Comparison of ENCODE assay signal across 21 cellular contexts in genomic region chr6:34190504-34191122, GRCh38. TPM values are rescaled to one million over a fixed set of nuclear protein-coding genes. Genes with fewer than 3 reads are reported as not detected.
A peak's percentile ranks its signal among the peaks of the same experiment; 100 is the strongest.
DNase-seq lines count a peak whose midpoint lies in the region; ATAC-seq, FAIRE-seq and TF ChIP-seq lines count a peak whose summit lies in the region.
"Had no signal": no experiment of that assay in that cellular context is flagged by ENCODE, and none has a peak within 500 bp of the region (broad histone marks: within the 10 kb centered on the region; RNA-seq: fewer than 3 reads in every experiment).

No MANE protein-coding gene starts in this region.

- dilution Hi-C loops in keratinocyte (cut with MboI; ENCODE audit: extremely low pct_ligation_motif_present, low sequenced_read_pairs), result no loop called here

- no peaks in the 10 kb centered on the region for H3K9me3 ChIP-seq in HepG2 (ENCODE audit: low read length)
- no peaks in the 10 kb centered on the region for H3K9me3 ChIP-seq in right lobe of liver
- H3K9me3 ChIP-seq in keratinocyte (ENCODE audit: control insufficient read depth, low read depth, low read length), result no peaks in the 10 kb centered on the region
- no peaks in the 10 kb centered on the region for H3K9me3 ChIP-seq in lower lobe of right lung
- H3K9me3 ChIP-seq: colonic mucosa, tibial nerve had no signal

- 27% methylated on average over 7 of the region's 14 CpGs for WGBS in HepG2 (ENCODE audit: low lambda C conversion rate)
- 72% methylated on average over 5 of the region's 14 CpGs for WGBS in right lobe of liver (ENCODE audit: insufficient coverage, low coverage, low lambda C conversion rate, missing lambda C conversion rate)

- H3K4me3 Mint-ChIP-seq in WTC11, result no peak overlapping the region
- H3K4me3 Mint-ChIP-seq in MCF 10A (ENCODE audit: unreplicated experiment), result no peak overlapping the region
- H3K4me3 Mint-ChIP-seq: activated naive CD4-positive, alpha-beta T cell treated with anti-CD3 and anti-CD28 coated beads, Interleukin-2, amount 50 U/mL, for 24 hours; activated T-cell treated with anti-CD3 and anti-CD28 coated beads, Interleukin-2, amount 50 U/mL, for 24 hours; neural crest cell had no signal

- DNase-seq in HepG2 (ENCODE audit: low spot score), result no peak
- DNase-seq in right lobe of liver, result no peak
- DNase-seq in WTC11 (ENCODE audit: low spot score), result no peak
- no peak for DNase-seq in keratinocyte (ENCODE audit: low read depth, low spot score)
- no peak for DNase-seq in lower lobe of right lung
- no peak for DNase-seq in MCF 10A (ENCODE audit: unreplicated experiment)
- DNase-seq in RPMI8226, result no peak
- DNase-seq: colonic mucosa, NCI-H1105, NCI-H748 treated with DMSO at 0.1 percent for 48 hours had no signal

- peaks cover 9% of the 10 kb centered on the region; the same call in 1 of the 2 replicates for H3K4me1 ChIP-seq in HepG2 (ENCODE audit: insufficient read depth, low read length)
- H3K4me1 ChIP-seq in right lobe of liver, result no peaks in the 10 kb centered on the region
- no peaks in the 10 kb centered on the region for H3K4me1 ChIP-seq in keratinocyte (ENCODE audit: control insufficient read depth, extremely low read depth, insufficient read depth, low read length)
- no peaks in the 10 kb centered on the region for H3K4me1 ChIP-seq in lower lobe of right lung
- H3K4me1 ChIP-seq: colonic mucosa, tibial nerve had no signal

- no peak overlapping the region for H3K4me2 ChIP-seq in HepG2 (ENCODE audit: low read depth, low read length)
- no peak overlapping the region for H3K4me2 ChIP-seq in keratinocyte (ENCODE audit: control insufficient read depth, extremely low read depth, insufficient read depth, low read depth, low read length)
- H3K4me2 ChIP-seq: hepatocyte, KMS-11 had no signal

- intact Hi-C loops in HepG2 (cut with micrococcal nuclease; ENCODE audit: unreplicated experiment), result no loop called here
- intact Hi-C loops in right lobe of liver (cut with DNase I), result loop anchor here in 1 of 2 donors (10.0 kb wide), 1 partner anchor 224 kb away; no protein-coding TSS in a partner anchor
- intact Hi-C loops in lower lobe of right lung (cut with DNase I), result no loop called here
- intact Hi-C loops in MCF 10A (cut with micrococcal nuclease), result no loop called here

- no peak overlapping the region for H3K27ac ChIP-seq in HepG2 (ENCODE audit: extremely low read length, insufficient read depth, low read length)
- H3K27ac ChIP-seq in right lobe of liver, result no peak overlapping the region
- H3K27ac ChIP-seq in keratinocyte (ENCODE audit: control insufficient read depth, insufficient read depth, low read length), result no peak overlapping the region
- H3K27ac ChIP-seq in lower lobe of right lung, result no peak overlapping the region
- H3K27ac ChIP-seq: colonic mucosa, hepatocyte, KMS-11, tibial nerve had no signal

- H3K36me3 ChIP-seq in HepG2 (replicated peaks in 1 of 2; ENCODE audit: control insufficient read depth in 1 of 2, insufficient read depth in 2 of 2, low read length in 2 of 2), result no peaks in the 10 kb centered on the region
- no peaks in the 10 kb centered on the region for H3K36me3 ChIP-seq in right lobe of liver
- H3K36me3 ChIP-seq in keratinocyte (ENCODE audit: control insufficient read depth in 2 of 2, extremely low read depth in 1 of 2, insufficient read depth in 2 of 2, low read length in 2 of 2), result no peaks in the 10 kb centered on the region
- no peaks in the 10 kb centered on the region for H3K36me3 ChIP-seq in lower lobe of right lung
- H3K36me3 ChIP-seq: colonic mucosa, tibial nerve had no signal

- no peak for TF ChIP-seq EP300 in HepG2 (IDR thresholded peaks at IDR 0.05; ENCODE audit: low read depth in 2 of 2, low read length in 2 of 2)
- TF ChIP-seq EP300 in HepG2 (CRISPR knock-in tag; IDR thresholded peaks at IDR 0.05; ENCODE audit: borderline replicate concordance), result no peak

- in situ Hi-C loops in HepG2 (cut with HindIII; ENCODE audit: extremely low pct_ligation_motif_present, low pct_unique_long_range_greater_than_20kb), result no loop called here

- H3K27me3 Mint-ChIP-seq in WTC11 (ENCODE audit: low read depth) (peaks cover 4% of the 10 kb centered on the region), MCF 10A (ENCODE audit: insufficient read depth, unreplicated experiment) (no peaks in the 10 kb centered on the region)
- H3K27me3 Mint-ChIP-seq: activated naive CD4-positive, alpha-beta T cell treated with anti-CD3 and anti-CD28 coated beads, Interleukin-2, amount 50 U/mL, for 24 hours; activated T-cell treated with anti-CD3 and anti-CD28 coated beads, Interleukin-2, amount 50 U/mL, for 24 hours had no signal

- BruUV-seq in HepG2 (replicated peaks; lab: Mats Ljungman, UMichigan) (no TSS peak), MCF 10A (replicated peaks; lab: Mats Ljungman, UMichigan) (no TSS peak)

- no peak overlapping the region for H3K9ac ChIP-seq in HepG2 (ENCODE audit: insufficient read depth, low read depth, low read length)
- no peak overlapping the region for H3K9ac ChIP-seq in keratinocyte (ENCODE audit: control insufficient read depth, extremely low read depth, insufficient read depth, low read length)
- H3K9ac ChIP-seq: KMS-11 had no signal

- CTCF ChIA-PET in HepG2 (lab: Yijun Ruan, JAX; ENCODE audit: low intra/inter-chr PET ratio, low total read pairs) (no interaction called here), WTC11 (lab: Charles Lee) (interaction anchor here (0.6 to 3.4 kb wide), 7 partner anchors 27 to 225 kb away, joined by 3 to 19 read pairs (median 3); partner anchors contain the start of gene SMIM29), MCF 10A (lab: Yijun Ruan, JAX) (interaction anchor here (0.5 to 2.1 kb wide), 3 partner anchors 11 to 27 kb away, joined by 3 to 8 read pairs (median 4); no protein-coding TSS in a partner anchor)

- TF ChIP-seq CTCF in HepG2 (CRISPR knock-in tag; IDR thresholded peaks at IDR 0.05), result peak; percentile 48
- TF ChIP-seq CTCF in right lobe of liver (IDR thresholded peaks at IDR 0.05), result no peak
- no peak for TF ChIP-seq CTCF in WTC11 (IDR thresholded peaks at IDR 0.05)
- peak in 2 of 3 experiments; percentile 28 to 30 for TF ChIP-seq CTCF in keratinocyte (optimal IDR thresholded peaks at IDR 0.05 in 1 of 3, IDR thresholded peaks at IDR 0.05 in 1 of 3, conservative IDR thresholded peaks at IDR 0.05 in 1 of 3; ENCODE audit: extremely low read depth in 1 of 3, insufficient read depth in 2 of 3, low read length in 3 of 3)
- TF ChIP-seq CTCF in lower lobe of right lung (IDR thresholded peaks at IDR 0.05), result no peak
- no peak for TF ChIP-seq CTCF in MCF 10A (IDR thresholded peaks at IDR 0.05; ENCODE audit: unreplicated experiment)

- FAIRE-seq in HepG2 (lab: Jason Lieb, UNC), result no peak
- no peak for FAIRE-seq in keratinocyte (lab: Jason Lieb, UNC)
- FAIRE-seq: astrocyte, H54, RCC 7860 had no signal

- H3K4me3 ChIP-seq in HepG2 (replicated peaks in 1 of 3; ENCODE audit: insufficient read depth in 1 of 3, low read depth in 2 of 3, low read length in 3 of 3) (no peak overlapping the region), right lobe of liver (no peak overlapping the region), keratinocyte (ENCODE audit: control insufficient read depth in 2 of 3, extremely low read depth in 1 of 3, insufficient read depth in 2 of 3, low read depth in 1 of 3, low read length in 3 of 3) (no peak overlapping the region), lower lobe of right lung (no peak overlapping the region)
- H3K4me3 ChIP-seq: colonic mucosa, hepatocyte, tibial nerve had no signal

- POLR2A ChIA-PET in HepG2 (lab: Yijun Ruan, JAX) (no interaction called here), WTC11 (lab: Charles Lee) (interaction anchor here (0.5 kb wide), 1 partner anchor 161 kb away, joined by 6 read pairs; no protein-coding TSS in a partner anchor), MCF 10A (lab: Yijun Ruan, JAX) (interaction anchor here (0.6 kb wide), 1 partner anchor 224 kb away, joined by 4 read pairs; no protein-coding TSS in a partner anchor)

- no peak for TF ChIP-seq RAD21 in HepG2 (CRISPR knock-in tag; IDR thresholded peaks at IDR 0.05)

- peaks cover 4 to 17% of the 10 kb centered on the region in 2 experiments; a peak in 4 of 5 replicates for H3K27me3 ChIP-seq in HepG2 (ENCODE audit: control insufficient read depth in 1 of 2, insufficient read depth in 2 of 2, low read length in 2 of 2)
- no peaks in the 10 kb centered on the region for H3K27me3 ChIP-seq in right lobe of liver
- H3K27me3 ChIP-seq in keratinocyte (ENCODE audit: control insufficient read depth, extremely low read depth, insufficient read depth, low read length), result no peaks in the 10 kb centered on the region
- H3K27me3 ChIP-seq in lower lobe of right lung (ENCODE audit: low read depth), result no peaks in the 10 kb centered on the region
- H3K27me3 ChIP-seq: colonic mucosa, hepatocyte, tibial nerve had no signal

- H2AFZ ChIP-seq in HepG2 (ENCODE audit: low read length) (no peak overlapping the region), keratinocyte (ENCODE audit: control insufficient read depth, low read length) (no peak overlapping the region)
- H2AFZ ChIP-seq: hepatocyte had no signal

- H3K79me2 ChIP-seq in HepG2 (ENCODE audit: insufficient read depth, low read length) (no peaks in the 10 kb centered on the region), keratinocyte (ENCODE audit: control insufficient read depth, insufficient read depth, low read length) (no peaks in the 10 kb centered on the region)
- H3K79me2 ChIP-seq: hepatocyte had no signal

- ATAC-seq in HepG2, result peak; percentile 68
- no peak for ATAC-seq in right lobe of liver
- ATAC-seq in WTC11, result peak; percentile 46
- no peak for ATAC-seq in lower lobe of right lung
- ATAC-seq in HG03460 (IDR thresholded peaks at IDR 0.05; ENCODE audit: unreplicated experiment), result no peak

- TF ChIP-seq POLR2A in HepG2 (IDR thresholded peaks at IDR 0.05; ENCODE audit: insufficient read depth in 1 of 2, low read depth in 2 of 2, low read length in 2 of 2) (no peak), right lobe of liver (IDR thresholded peaks at IDR 0.05) (no peak)

- no peaks in the 10 kb centered on the region; the same call in 1 of the 2 replicates for H4K20me1 ChIP-seq in HepG2 (ENCODE audit: insufficient read depth, low read length)
- no peaks in the 10 kb centered on the region for H4K20me1 ChIP-seq in keratinocyte (ENCODE audit: control insufficient read depth, extremely low read depth, insufficient read depth, low read length)

- no peaks in the 10 kb centered on the region for H3K9me1 ChIP-seq in keratinocyte (ENCODE audit: control insufficient read depth, extremely low read depth, insufficient read depth, low read length)

- H3K9me3 Mint-ChIP-seq in WTC11 (no peaks in the 10 kb centered on the region), MCF 10A (ENCODE audit: unreplicated experiment) (no peaks in the 10 kb centered on the region)
- H3K9me3 Mint-ChIP-seq: activated naive CD4-positive, alpha-beta T cell treated with anti-CD3 and anti-CD28 coated beads, Interleukin-2, amount 50 U/mL, for 24 hours; activated T-cell treated with anti-CD3 and anti-CD28 coated beads, Interleukin-2, amount 50 U/mL, for 24 hours; neural crest cell had no signal

- H3K4me1 Mint-ChIP-seq in WTC11, result 0 out of 2 replicates have a peak, but pooled peaks cover 3% of the 10 kb centered on the region
- no peaks in the 10 kb centered on the region for H3K4me1 Mint-ChIP-seq in MCF 10A (ENCODE audit: insufficient read depth, unreplicated experiment)
- H3K4me1 Mint-ChIP-seq: neural crest cell had no signal

- H3K36me3 Mint-ChIP-seq in WTC11 (no peaks in the 10 kb centered on the region), MCF 10A (ENCODE audit: insufficient read depth, unreplicated experiment) (no peaks in the 10 kb centered on the region)
- H3K36me3 Mint-ChIP-seq: activated naive CD4-positive, alpha-beta T cell treated with anti-CD3 and anti-CD28 coated beads, Interleukin-2, amount 50 U/mL, for 24 hours had no signal

- H3K27ac Mint-ChIP-seq in WTC11 (no peak overlapping the region), MCF 10A (ENCODE audit: low read depth, unreplicated experiment) (no peak overlapping the region)
- H3K27ac Mint-ChIP-seq: activated naive CD4-positive, alpha-beta T cell treated with anti-CD3 and anti-CD28 coated beads, Interleukin-2, amount 50 U/mL, for 24 hours; activated T-cell treated with anti-CD3 and anti-CD28 coated beads, Interleukin-2, amount 50 U/mL, for 24 hours had no signal

RNA-seq across cellular contexts. Expression of gene GRM4, which starts 44.7 kb away (rescaled TPM):
- not detected in 2 replicates for total RNA-seq in HepG2 (2016; rRNA removed; fragmentation: Illumina TruSeq; extraction: Trizol)
- not detected in 2 replicates for total RNA-seq in HepG2 (2016; cell fraction: cytosol; rRNA removed; fragmentation: Illumina TruSeq; extraction: Trizol; ENCODE audit: low read depth)
- not detected in 2 replicates for total RNA-seq in HepG2 (2016; cell fraction: insoluble cytoplasmic fraction; rRNA removed; fragmentation: Illumina TruSeq; extraction: Trizol)
- not detected in 2 replicates for total RNA-seq in HepG2 (2016; cell fraction: membrane; rRNA removed; fragmentation: Illumina TruSeq; extraction: Trizol)
- total RNA-seq in HepG2 (2016; cell fraction: nucleus; rRNA removed; fragmentation: Illumina TruSeq; extraction: Trizol), result not detected in 2 replicates
- not detected in 2 replicates for polyA plus RNA-seq in HepG2 (2011; rRNA removed)
- not detected in 2 replicates for polyA plus RNA-seq in HepG2 (2011; cell fraction: cytosol; rRNA removed)
- polyA plus RNA-seq in HepG2 (2011; cell fraction: nucleus; rRNA removed), result not detected in 2 replicates
- not detected in 2 replicates for polyA plus RNA-seq in HepG2 (2012)
- not detected in 2 replicates for polyA plus RNA-seq in HepG2 (2016; cell fraction: cytosol; fragmentation: Illumina TruSeq; extraction: Trizol; ENCODE audit: low read depth)
- polyA plus RNA-seq in HepG2 (2016; cell fraction: insoluble cytoplasmic fraction; fragmentation: Illumina TruSeq; extraction: Trizol; ENCODE audit: low read depth), result not detected in 2 replicates
- not detected in 2 replicates for polyA plus RNA-seq in HepG2 (2016; cell fraction: membrane; fragmentation: Illumina TruSeq; extraction: Trizol; ENCODE audit: low read depth)
- not detected in 2 replicates for polyA plus RNA-seq in HepG2 (2016; cell fraction: nucleus; fragmentation: Illumina TruSeq; extraction: Trizol; ENCODE audit: insufficient read depth, low read depth)
- 0.09 TPM in 1 of 2 replicates, not detected in the other for polyA minus RNA-seq in HepG2 (2011; rRNA and poly(A)+ RNA removed; ENCODE audit: low replicate concordance)
- polyA minus RNA-seq in HepG2 (2011; cell fraction: cytosol; rRNA and poly(A)+ RNA removed), result not detected in 2 replicates
- not detected in 2 replicates for polyA minus RNA-seq in HepG2 (2011; cell fraction: nucleus; rRNA and poly(A)+ RNA removed)
- not detected for total RNA-seq in right lobe of liver
- 32.2 to 34.5 TPM (median 32.2 TPM) in 3 replicates for total RNA-seq in WTC11 (2021)
- not detected in 3 replicates for polyA plus RNA-seq in keratinocyte
- not detected for polyA plus RNA-seq in keratinocyte (2011; ENCODE audit: low read depth)
- not detected in 2 replicates for polyA plus RNA-seq in keratinocyte (2011; cell fraction: cytosol; rRNA removed)
- 0.05 and 0.13 TPM in 2 replicates for polyA plus RNA-seq in keratinocyte (2011; cell fraction: nucleus; rRNA removed)
- polyA plus RNA-seq in keratinocyte (2012; ENCODE audit: low replicate concordance), result 0.05 TPM in 1 of 2 replicates, not detected in the other
- not detected in 3 replicates for polyA minus RNA-seq in keratinocyte
- polyA minus RNA-seq in keratinocyte (2011; cell fraction: cytosol; rRNA and poly(A)+ RNA removed), result not detected
- polyA minus RNA-seq in keratinocyte (2011; cell fraction: nucleus; rRNA and poly(A)+ RNA removed), result not detected in 2 replicates
- total RNA-seq in lower lobe of right lung, result not detected
- total RNA-seq in MCF 10A (2022), result not detected in 2 replicates
- total RNA-seq: kidney epithelial cell, neural crest cell, tibial nerve had no signal
- polyA plus RNA-seq: hepatocyte had no signal

RNA-seq across cellular contexts. Expression of gene HMGA1, which starts 46.1 kb away (rescaled TPM):
- 145 and 150 TPM in 2 replicates for total RNA-seq in HepG2 (2016; rRNA removed; fragmentation: Illumina TruSeq; extraction: Trizol)
- 82.4 and 94.2 TPM in 2 replicates for total RNA-seq in HepG2 (2016; cell fraction: cytosol; rRNA removed; fragmentation: Illumina TruSeq; extraction: Trizol; ENCODE audit: low read depth)
- 136 and 144 TPM in 2 replicates for total RNA-seq in HepG2 (2016; cell fraction: insoluble cytoplasmic fraction; rRNA removed; fragmentation: Illumina TruSeq; extraction: Trizol)
- 218 and 242 TPM in 2 replicates for total RNA-seq in HepG2 (2016; cell fraction: membrane; rRNA removed; fragmentation: Illumina TruSeq; extraction: Trizol)
- total RNA-seq in HepG2 (2016; cell fraction: nucleus; rRNA removed; fragmentation: Illumina TruSeq; extraction: Trizol), result 54.7 and 67.6 TPM in 2 replicates
- 110 and 117 TPM in 2 replicates for polyA plus RNA-seq in HepG2 (2011; rRNA removed)
- 75.3 and 119 TPM in 2 replicates for polyA plus RNA-seq in HepG2 (2011; cell fraction: cytosol; rRNA removed)
- polyA plus RNA-seq in HepG2 (2011; cell fraction: nucleus; rRNA removed), result 94.8 and 98.5 TPM in 2 replicates
- 124 and 156 TPM in 2 replicates for polyA plus RNA-seq in HepG2 (2012)
- polyA plus RNA-seq in HepG2 (2016; cell fraction: cytosol; fragmentation: Illumina TruSeq; extraction: Trizol; ENCODE audit: low read depth), result 263 TPM in 2 replicates
- polyA plus RNA-seq in HepG2 (2016; cell fraction: insoluble cytoplasmic fraction; fragmentation: Illumina TruSeq; extraction: Trizol; ENCODE audit: low read depth), result 365 and 450 TPM in 2 replicates
- 531 and 581 TPM in 2 replicates for polyA plus RNA-seq in HepG2 (2016; cell fraction: membrane; fragmentation: Illumina TruSeq; extraction: Trizol; ENCODE audit: low read depth)
- 216 and 222 TPM in 2 replicates for polyA plus RNA-seq in HepG2 (2016; cell fraction: nucleus; fragmentation: Illumina TruSeq; extraction: Trizol; ENCODE audit: insufficient read depth, low read depth)
- 74.1 and 108 TPM in 2 replicates for polyA minus RNA-seq in HepG2 (2011; rRNA and poly(A)+ RNA removed; ENCODE audit: low replicate concordance)
- polyA minus RNA-seq in HepG2 (2011; cell fraction: cytosol; rRNA and poly(A)+ RNA removed), result 75.7 and 94.8 TPM in 2 replicates
- polyA minus RNA-seq in HepG2 (2011; cell fraction: nucleus; rRNA and poly(A)+ RNA removed), result 17.0 and 21.0 TPM in 2 replicates
- 10 to 100 TPM in 5 of 6 experiments, 1 to 10 TPM in 1; 7.9 to 23.6 (median 14.8) TPM for total RNA-seq in right lobe of liver
- 2,446 to 2,677 TPM (median 2,610 TPM) in 3 replicates for total RNA-seq in WTC11 (2021)
- 69.1 to 185 TPM (median 160 TPM) in 3 replicates for polyA plus RNA-seq in keratinocyte
- polyA plus RNA-seq in keratinocyte (2011; ENCODE audit: low read depth), result 30.9 TPM
- polyA plus RNA-seq in keratinocyte (2011; cell fraction: cytosol; rRNA removed), result 90.8 and 179 TPM in 2 replicates
- 43.3 and 58.2 TPM in 2 replicates for polyA plus RNA-seq in keratinocyte (2011; cell fraction: nucleus; rRNA removed)
- polyA plus RNA-seq in keratinocyte (2012; ENCODE audit: low replicate concordance), result 162 and 664 TPM in 2 replicates
- 60.7 to 714 TPM (median 117 TPM) in 3 replicates for polyA minus RNA-seq in keratinocyte
- 186 TPM for polyA minus RNA-seq in keratinocyte (2011; cell fraction: cytosol; rRNA and poly(A)+ RNA removed)
- polyA minus RNA-seq in keratinocyte (2011; cell fraction: nucleus; rRNA and poly(A)+ RNA removed), result 21.0 and 28.2 TPM in 2 replicates
- 63.5 TPM for total RNA-seq in lower lobe of right lung
- total RNA-seq in MCF 10A (2022), result 154 and 202 TPM in 2 replicates

RNA-seq across cellular contexts. Expression of gene SMIM29, which starts 58.2 kb away (rescaled TPM):
- total RNA-seq in HepG2 (2016; rRNA removed; fragmentation: Illumina TruSeq; extraction: Trizol) (11.2 and 15.3 TPM in 2 replicates), right lobe of liver (10 to 100 TPM in 1 of 6 experiments, 1 to 10 TPM in 5; 5.0 to 13.4 (median 8.8) TPM), WTC11 (2021) (11.7 to 15.1 TPM (median 14.1 TPM) in 3 replicates), lower lobe of right lung (29.8 TPM), MCF 10A (2022) (12.0 and 25.7 TPM in 2 replicates)
- total RNA-seq in HepG2 (2016; cell fraction: cytosol; rRNA removed; fragmentation: Illumina TruSeq; extraction: Trizol; ENCODE audit: low read depth), result 78.6 and 81.3 TPM in 2 replicates
- 9.2 and 15.5 TPM in 2 replicates for total RNA-seq in HepG2 (2016; cell fraction: insoluble cytoplasmic fraction; rRNA removed; fragmentation: Illumina TruSeq; extraction: Trizol)
- 58.3 and 62.1 TPM in 2 replicates for total RNA-seq in HepG2 (2016; cell fraction: membrane; rRNA removed; fragmentation: Illumina TruSeq; extraction: Trizol)
- total RNA-seq in HepG2 (2016; cell fraction: nucleus; rRNA removed; fragmentation: Illumina TruSeq; extraction: Trizol), result 7.2 and 10.1 TPM in 2 replicates
- polyA plus RNA-seq in HepG2 (2011; rRNA removed) (8.8 and 11.9 TPM in 2 replicates), keratinocyte (27.4 to 49.3 TPM (median 33.0 TPM) in 3 replicates)
- polyA plus RNA-seq in HepG2 (2011; cell fraction: cytosol; rRNA removed), result 9.0 and 13.2 TPM in 2 replicates
- 14.4 and 18.0 TPM in 2 replicates for polyA plus RNA-seq in HepG2 (2011; cell fraction: nucleus; rRNA removed)
- 3.4 and 5.5 TPM in 2 replicates for polyA plus RNA-seq in HepG2 (2012)
- polyA plus RNA-seq in HepG2 (2016; cell fraction: cytosol; fragmentation: Illumina TruSeq; extraction: Trizol; ENCODE audit: low read depth), result 91.0 and 94.0 TPM in 2 replicates
- 9.6 and 11.4 TPM in 2 replicates for polyA plus RNA-seq in HepG2 (2016; cell fraction: insoluble cytoplasmic fraction; fragmentation: Illumina TruSeq; extraction: Trizol; ENCODE audit: low read depth)
- 61.6 and 63.3 TPM in 2 replicates for polyA plus RNA-seq in HepG2 (2016; cell fraction: membrane; fragmentation: Illumina TruSeq; extraction: Trizol; ENCODE audit: low read depth)
- polyA plus RNA-seq in HepG2 (2016; cell fraction: nucleus; fragmentation: Illumina TruSeq; extraction: Trizol; ENCODE audit: insufficient read depth, low read depth), result 13.3 and 16.8 TPM in 2 replicates
- polyA minus RNA-seq in HepG2 (2011; rRNA and poly(A)+ RNA removed; ENCODE audit: low replicate concordance), result 13.5 and 15.5 TPM in 2 replicates
- 3.9 and 4.0 TPM in 2 replicates for polyA minus RNA-seq in HepG2 (2011; cell fraction: cytosol; rRNA and poly(A)+ RNA removed)
- 5.6 and 6.4 TPM in 2 replicates for polyA minus RNA-seq in HepG2 (2011; cell fraction: nucleus; rRNA and poly(A)+ RNA removed)
- polyA plus RNA-seq in keratinocyte (2011; ENCODE audit: low read depth), result 16.0 TPM
- polyA plus RNA-seq in keratinocyte (2011; cell fraction: cytosol; rRNA removed), result 35.4 and 62.8 TPM in 2 replicates
- polyA plus RNA-seq in keratinocyte (2011; cell fraction: nucleus; rRNA removed), result 27.3 and 38.3 TPM in 2 replicates
- polyA plus RNA-seq in keratinocyte (2012; ENCODE audit: low replicate concordance), result 48.3 and 50.2 TPM in 2 replicates
- polyA minus RNA-seq in keratinocyte, result 18.6 to 50.4 TPM (median 32.2 TPM) in 3 replicates
- 78.5 TPM for polyA minus RNA-seq in keratinocyte (2011; cell fraction: cytosol; rRNA and poly(A)+ RNA removed)
- 5.9 and 6.0 TPM in 2 replicates for polyA minus RNA-seq in keratinocyte (2011; cell fraction: nucleus; rRNA and poly(A)+ RNA removed)

Comparison
In these comparisons a context has a peak if more than half of its experiments do, and no peak if none do; other contexts are left out.
1. ATAC-seq: peak in HepG2 (single experiment) and WTC11 (single experiment); none in right lobe of liver (0 of 4), lower lobe of right lung (0 of 2) and HG03460 (single experiment).
2. CTCF ChIP-seq: peak in HepG2 (single experiment) and keratinocyte (2 of 3); none in right lobe of liver (0 of 4), WTC11 (single experiment), lower lobe of right lung (single experiment) and MCF 10A (single experiment).
3. RNA of gene GRM4, which starts 44.7 kb away (total RNA-seq): 32.2 to 34.5 TPM in WTC11; not detected in lower lobe of right lung (single experiment), not detected in MCF 10A, not detected in HepG2 and not detected in right lobe of liver; every median in the first group is over 10 times any median in the second.
4. RNA of gene HMGA1, which starts 46.1 kb away (total RNA-seq): 2,446 to 2,677 TPM in WTC11; 154 to 202 TPM in MCF 10A, 54.7 to 242 TPM in HepG2, 63.5 TPM in lower lobe of right lung (single experiment) and 7.9 to 23.6 TPM in right lobe of liver; every median in the first group is over 10 times any median in the second.
5. Of the 50 proteins assayed by ChIP-seq in both HepG2 and WTC11: peak only in HepG2: CTCF; only in WTC11: none; in both: none; in neither: 49.